ENCODE assay signal across 26 cellular contexts in genomic region chr11:40403321-40403720, GRCh38.
"Had no signal": no experiment of that assay in that cellular context is flagged by ENCODE, and none has a peak within 500 bp of the region (broad histone marks: within the 10 kb centered on the region; RNA-seq: fewer than 3 reads in every experiment).

No MANE protein-coding gene starts in this region.

- H3K4me1 ChIP-seq: left ventricle myocardium inferior, sigmoid colon, stomach, thyroid gland, upper lobe of left lung had no signal

- H3K4me3 Mint-ChIP-seq: activated CD4-positive, alpha-beta memory T cell treated with anti-CD3 and anti-CD28 coated beads for 36 hours; activated CD4-positive, alpha-beta T cell treated with anti-CD3 and anti-CD28 coated beads, Interleukin-2, amount 10 ng/mL, durations not matched to agents 24 days and 14 days; activated T-cell treated with anti-CD3 and anti-CD28 coated beads, Interleukin-2, amount 50 U/mL, for 4 hours; activated T-helper 17 cell treated with anti-CD3 and anti-CD28 coated beads, Interleukin-2, amount 50 U/mL, for 72 hours; central memory CD8-positive, alpha-beta T cell; dendritic cell treated with granulocyte-macrophage colony-stimulating factor and Interleukin-4, amounts not matched to agents 40 ng/mL and 50 ng/mL, for 4 days; endodermal cell; natural killer cell treated with Interleukin-12 subunit alpha and Interleukin-12 subunit beta and Interleukin-15 and Interleukin-18, amount 100 ng/mL, for 72 hours; stimulated activated naive B cell treated with anti-CD40 and anti-IgM and Interleukin-4, amounts not matched to agents 10 μg/mL and 1 μg/mL and 100 μg/mL, for 72 hours had no signal

- FAIRE-seq: frontal cortex, islet of Langerhans had no signal

- ATAC-seq: activated T-cell treated with anti-CD3 and anti-CD28 coated beads, Interleukin-2, amount 50 U/mL, for 4 hours; activated T-helper 17 cell treated with anti-CD3 and anti-CD28 coated beads, Interleukin-2, amount 50 U/mL, for 72 hours; mucosa of descending colon; natural killer cell treated with Interleukin-12 subunit alpha and Interleukin-12 subunit beta and Interleukin-15 and Interleukin-18, amount 100 ng/mL, for 72 hours; stimulated activated naive B cell treated with anti-CD40 and anti-IgM and Interleukin-4, amounts not matched to agents 10 μg/mL and 1 μg/mL and 100 μg/mL, for 72 hours had no signal

- H3K9me3 Mint-ChIP-seq: endodermal cell had no signal

- H3K4me1 Mint-ChIP-seq: activated CD4-positive, alpha-beta T cell treated with anti-CD3 and anti-CD28 coated beads, Interleukin-2, amount 10 ng/mL, durations not matched to agents 24 days and 14 days; activated T-helper 17 cell treated with anti-CD3 and anti-CD28 coated beads, Interleukin-2, amount 50 U/mL, for 72 hours; central memory CD8-positive, alpha-beta T cell; endodermal cell; stimulated activated naive B cell treated with anti-CD40 and anti-IgM and Interleukin-4, amounts not matched to agents 10 μg/mL and 1 μg/mL and 100 μg/mL, for 72 hours had no signal

- H3K36me3 Mint-ChIP-seq: activated CD4-positive, alpha-beta memory T cell treated with anti-CD3 and anti-CD28 coated beads for 36 hours; stimulated activated naive B cell treated with anti-CD40 and anti-IgM and Interleukin-4, amounts not matched to agents 10 μg/mL and 1 μg/mL and 100 μg/mL, for 72 hours had no signal

- H3K4me2 ChIP-seq: smooth muscle cell had no signal

- DNase-seq: activated CD4-positive, alpha-beta memory T cell treated with anti-CD3 and anti-CD28 coated beads for 36 hours; activated CD4-positive, alpha-beta T cell treated with anti-CD3 and anti-CD28 coated beads, Interleukin-2, amount 10 ng/mL, durations not matched to agents 24 days and 14 days; activated CD4-positive, CD25-positive, alpha-beta regulatory T cell treated with anti-CD3 and anti-CD28 coated beads, Interleukin-2, amount 50 U/mL, for 72 hours; activated gamma-delta T cell treated with Interleukin-2 at 50 U/mL for 16 hours; activated naive CD4-positive, alpha-beta T cell treated with anti-CD3 and anti-CD28 coated beads, Interleukin-2, amount 50 U/mL, for 16 hours; activated T-cell treated with anti-CD3 and anti-CD28 coated beads, Interleukin-2, amount 50 U/mL, for 4 hours; amniotic stem cell; endodermal cell; left ventricle myocardium inferior; mucosa of descending colon; posterior cingulate gyrus; sigmoid colon; stimulated activated CD4-positive, alpha-beta T cell treated with anti-CD3 and anti-CD28 coated beads, Interleukin-2, amount 100 ng/mL, for 24 hours; stimulated activated naive B cell treated with anti-CD40 and anti-IgM and Interleukin-4, amounts not matched to agents 10 μg/mL and 1 μg/mL and 100 μg/mL, for 72 hours; stomach; thyroid gland; upper lobe of left lung had no signal

- H3K27me3 ChIP-seq: sigmoid colon, stomach, thyroid gland, upper lobe of left lung had no signal

- H3K27ac Mint-ChIP-seq: activated CD4-positive, alpha-beta memory T cell treated with anti-CD3 and anti-CD28 coated beads for 36 hours; activated CD4-positive, alpha-beta T cell treated with anti-CD3 and anti-CD28 coated beads, Interleukin-2, amount 10 ng/mL, durations not matched to agents 24 days and 14 days; activated T-helper 17 cell treated with anti-CD3 and anti-CD28 coated beads, Interleukin-2, amount 50 U/mL, for 72 hours; dendritic cell treated with granulocyte-macrophage colony-stimulating factor and Interleukin-4, amounts not matched to agents 40 ng/mL and 50 ng/mL, for 4 days; endodermal cell; natural killer cell treated with Interleukin-12 subunit alpha and Interleukin-12 subunit beta and Interleukin-15 and Interleukin-18, amount 100 ng/mL, for 72 hours; stimulated activated naive B cell treated with anti-CD40 and anti-IgM and Interleukin-4, amounts not matched to agents 10 μg/mL and 1 μg/mL and 100 μg/mL, for 72 hours had no signal

- H3K9me3 ChIP-seq: left ventricle myocardium inferior, sigmoid colon, stomach, thyroid gland, upper lobe of left lung had no signal

- H3K4me3 ChIP-seq: left ventricle myocardium inferior, lung, mucosa of descending colon, sigmoid colon, smooth muscle cell, stomach, thyroid gland, upper lobe of left lung had no signal

- H3K27me3 Mint-ChIP-seq: activated CD4-positive, alpha-beta memory T cell treated with anti-CD3 and anti-CD28 coated beads for 36 hours; activated CD4-positive, alpha-beta T cell treated with anti-CD3 and anti-CD28 coated beads, Interleukin-2, amount 10 ng/mL, durations not matched to agents 24 days and 14 days; activated T-helper 17 cell treated with anti-CD3 and anti-CD28 coated beads, Interleukin-2, amount 50 U/mL, for 72 hours; central memory CD8-positive, alpha-beta T cell; dendritic cell treated with granulocyte-macrophage colony-stimulating factor and Interleukin-4, amounts not matched to agents 40 ng/mL and 50 ng/mL, for 4 days; natural killer cell treated with Interleukin-12 subunit alpha and Interleukin-12 subunit beta and Interleukin-15 and Interleukin-18, amount 100 ng/mL, for 72 hours; stimulated activated naive B cell treated with anti-CD40 and anti-IgM and Interleukin-4, amounts not matched to agents 10 μg/mL and 1 μg/mL and 100 μg/mL, for 72 hours had no signal

- H3K36me3 ChIP-seq: left ventricle myocardium inferior, sigmoid colon, stomach, thyroid gland, upper lobe of left lung had no signal

- H3K27ac ChIP-seq: epithelial cell of prostate, left ventricle myocardium inferior, sigmoid colon, stomach, thyroid gland, upper lobe of left lung had no signal
